14 cellular contexts compared by ENCODE assay signal in genomic region chr1:174167404-174167803, GRCh38. TPM values are rescaled to one million over a fixed set of nuclear protein-coding genes. Genes with fewer than 3 reads are reported as not detected.
DNase-seq lines count a peak whose midpoint lies in the region; ATAC-seq, FAIRE-seq and TF ChIP-seq lines count a peak whose summit lies in the region.
"Had no signal": no experiment of that assay in that cellular context is flagged by ENCODE, and none has a peak within 500 bp of the region (broad histone marks: within the 10 kb centered on the region; RNA-seq: fewer than 3 reads in every experiment).

No MANE protein-coding gene starts in this region.

- ATAC-seq in HG02852 (IDR thresholded peaks at IDR 0.05; ENCODE audit: unreplicated experiment) = peak; percentile 40

- H4K20me1 ChIP-seq in OCI-LY3 (ENCODE audit: insufficient read depth, low read length) (peaks cover 8% of the 10 kb centered on the region; the same call in 1 of the 2 replicates), hepatocyte (ENCODE audit: insufficient read depth, poor library complexity, severe bottlenecking) (no peaks in the 10 kb centered on the region)

- H3K27ac ChIP-seq in OCI-LY3 (ENCODE audit: low read length) (peak overlapping the region; percentile 79), hepatocyte (no peak overlapping the region)
- H3K27ac ChIP-seq: ascending aorta, colonic mucosa, VCaP had no signal

- H3K4me3 ChIP-seq in OCI-LY3 (ENCODE audit: low read length) (peak overlapping the region; percentile 5), hepatocyte (no peak overlapping the region)
- H3K4me3 ChIP-seq: ascending aorta, colonic mucosa had no signal

- H3K4me1 ChIP-seq in OCI-LY3 (ENCODE audit: low read length) (peaks cover 87% of the 10 kb centered on the region), hepatocyte (ENCODE audit: insufficient read depth) (peaks cover 4% of the 10 kb centered on the region)
- H3K4me1 ChIP-seq: ascending aorta, colonic mucosa had no signal

- H3K27me3 ChIP-seq in OCI-LY3 (ENCODE audit: low read depth, low read length) = no peaks in the 10 kb centered on the region
- H3K27me3 ChIP-seq in hepatocyte = no peaks in the 10 kb centered on the region
- H3K27me3 ChIP-seq: ascending aorta, colonic mucosa had no signal

- TF ChIP-seq CTCF in OCI-LY3 (IDR thresholded peaks at IDR 0.05; ENCODE audit: low read depth, low read length) (no peak), hepatocyte (IDR thresholded peaks at IDR 0.05; ENCODE audit: poor library complexity) (no peak)

- H3K79me2 ChIP-seq in OCI-LY3 (ENCODE audit: low read length) = peaks cover 95% of the 10 kb centered on the region
- peaks cover 75% of the 10 kb centered on the region for H3K79me2 ChIP-seq in hepatocyte

- DNase-seq in CD1c-positive myeloid dendritic cell (ENCODE audit: extremely low spot score) (peak; percentile 21), GM18507 (ENCODE audit: extremely low spot score, insufficient read length, low read depth) (no peak), hepatocyte (ENCODE audit: low spot score) (no peak), NCI-H2081 (lab: John Stamatoyannopoulos, UW) (no peak), middle frontal gyrus (ENCODE audit: extremely low spot score, low spot score) (no peak), NCI-H526 treated with DMSO at 0.1 percent for 48 hours (lab: John Stamatoyannopoulos, UW) (no peak)
- DNase-seq: colonic mucosa, mesendoderm, NCI-H2107, NCI-H69 had no signal

- H3K9me2 ChIP-seq in hepatocyte (replicated peaks; ENCODE audit: insufficient read depth) = no peaks in the 10 kb centered on the region

- no peaks in the 10 kb centered on the region for H3K36me3 ChIP-seq in OCI-LY3 (replicated peaks; ENCODE audit: low read depth, low read length)
- no peaks in the 10 kb centered on the region for H3K36me3 ChIP-seq in hepatocyte (replicated peaks; ENCODE audit: insufficient read depth, low read depth)
- H3K36me3 ChIP-seq: ascending aorta, colonic mucosa had no signal

- H3K4me2 ChIP-seq in OCI-LY3 (ENCODE audit: low read length) (peak overlapping the region; percentile 59), hepatocyte (no peak overlapping the region)

- H3K9me3 ChIP-seq in OCI-LY3 (ENCODE audit: insufficient read depth, low read length) = no peaks in the 10 kb centered on the region
- no peaks in the 10 kb centered on the region for H3K9me3 ChIP-seq in hepatocyte (ENCODE audit: low read depth)
- H3K9me3 ChIP-seq: ascending aorta, colonic mucosa had no signal

- H2AFZ ChIP-seq in OCI-LY3 (ENCODE audit: low read depth, low read length) (no peak overlapping the region), hepatocyte (no peak overlapping the region)

- WGBS in hepatocyte (ENCODE audit: low lambda C conversion rate, missing lambda C conversion rate) = 92% methylated on average over 1 of the region's 1 CpG

- peak overlapping the region; percentile 1; the same call in 1 of the 2 replicates for H3K9ac ChIP-seq in OCI-LY3 (ENCODE audit: low read length)

- FAIRE-seq in GM18507 (lab: Jason Lieb, UNC) = peak; percentile 72

RNA-seq across cellular contexts. Expression of gene RABGAP1L, which starts 8.1 kb away (rescaled TPM):
- 41.8 and 42.0 TPM in 2 replicates for total RNA-seq in hepatocyte
- 15.0 and 15.5 TPM in 2 replicates for polyA plus RNA-seq in hepatocyte
